ENCODE assay signal across 21 cellular contexts in the genomic region with DNA sequence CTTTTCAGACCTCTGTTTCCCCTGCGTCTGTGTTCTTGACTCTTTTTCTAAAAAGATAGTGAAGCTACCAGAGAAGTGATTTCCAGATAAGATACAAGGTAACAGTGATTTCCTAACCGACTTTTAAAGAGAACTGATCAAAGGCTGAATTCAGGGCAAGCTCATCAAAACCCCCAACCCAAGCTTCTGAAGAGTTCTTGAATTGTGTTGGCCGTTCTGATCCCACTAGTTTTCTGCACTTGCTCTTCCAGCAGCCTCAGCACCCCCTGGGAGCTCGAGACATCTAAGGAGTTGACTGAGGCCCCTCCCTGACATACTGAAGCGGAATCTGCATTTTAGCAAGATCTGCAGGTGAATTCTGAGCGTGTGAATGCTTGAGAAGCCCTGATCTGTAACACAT. TPM values are rescaled to one million over a fixed set of nuclear protein-coding genes. Genes with fewer than 3 reads are reported as not detected.
DNase-seq lines count a peak whose midpoint lies in the region; ATAC-seq, FAIRE-seq and TF ChIP-seq lines count a peak whose summit lies in the region.
"Had no signal": no experiment of that assay in that cellular context is flagged by ENCODE, and none has a peak within 500 bp of the region (broad histone marks: within the 10 kb centered on the region; RNA-seq: fewer than 3 reads in every experiment).

No MANE protein-coding gene starts in this region.

- no peak for DNase-seq in activated CD4-positive, alpha-beta T cell treated with anti-CD3 and anti-CD28 coated beads, Interleukin-2, amount 10 ng/mL, durations not matched to agents 7 days and 5 days
- no peak for DNase-seq in activated CD4-positive, alpha-beta T cell treated with anti-CD3 and anti-CD28 coated beads, Interleukin-2, amount 50 U/mL, for 1 hour
- no peak for DNase-seq in CD4-positive, alpha-beta memory T cell
- DNase-seq in activated CD8-positive, alpha-beta memory T cell treated with anti-CD3 and anti-CD28 coated beads, Interleukin-2, amount 10 ng/mL, durations not matched to agents 7 days and 5 days = peak; percentile 21
- DNase-seq in HepG2 (ENCODE audit: low spot score) = no peak
- no peak for DNase-seq in SJCRH30
- no peak for DNase-seq in mesendoderm
- DNase-seq in glutamatergic neuron = no peak
- DNase-seq: activated gamma-delta T cell treated with Interleukin-2 at 50 U/mL for 16 hours; effector memory CD4-positive, alpha-beta T cell; esophagus squamous epithelium; kidney glomerular epithelial cell; mesenchymal stem cell; MM.1S; naive B cell; NCI-H2171; NCI-H526 treated with DMSO at 0.1 percent for 48 hours; stimulated activated CD4-positive, alpha-beta T cell treated with anti-CD3 and anti-CD28 coated beads, Interleukin-15, amount 100 ng/mL, for 24 hours had no signal

- H2BK15ac ChIP-seq in mesendoderm (replicated peaks; ENCODE audit: low read depth) = no peak overlapping the region

- no peak overlapping the region for H3K27ac ChIP-seq in CD4-positive, alpha-beta memory T cell (ENCODE audit: low read depth, low read length)
- no peak overlapping the region for H3K27ac ChIP-seq in HepG2 (ENCODE audit: extremely low read length, insufficient read depth, low read length)
- H3K27ac ChIP-seq in SJCRH30 = no peak overlapping the region
- H3K27ac ChIP-seq in mesendoderm (ENCODE audit: low read depth, low read length) = no peak overlapping the region
- H3K27ac ChIP-seq: esophagus squamous epithelium, vagina had no signal

- peaks cover 6% of the 10 kb centered on the region for H3K4me1 ChIP-seq in CD4-positive, alpha-beta memory T cell (ENCODE audit: insufficient read depth, low read length)
- H3K4me1 ChIP-seq in HepG2 (ENCODE audit: insufficient read depth, low read length) (peaks cover 43% of the 10 kb centered on the region), SJCRH30 (peaks cover 3% of the 10 kb centered on the region; the same call in 1 of the 2 replicates), mesendoderm (ENCODE audit: control insufficient read depth, low read depth, low read length) (no peaks in the 10 kb centered on the region)
- H3K4me1 ChIP-seq: vagina had no signal

- H3K4me1 Mint-ChIP-seq in activated CD4-positive, alpha-beta T cell treated with anti-CD3 and anti-CD28 coated beads, Interleukin-2, amount 10 ng/mL, durations not matched to agents 7 days and 5 days = peaks cover 52% of the 10 kb centered on the region
- H3K4me1 Mint-ChIP-seq in CD4-positive, alpha-beta memory T cell = peaks cover 12 to 24% (median 19%) of the 10 kb centered on the region in 4 donors
- H3K4me1 Mint-ChIP-seq in activated CD8-positive, alpha-beta memory T cell treated with anti-CD3 and anti-CD28 coated beads, Interleukin-2, amount 10 ng/mL, durations not matched to agents 7 days and 5 days = peaks cover 43% of the 10 kb centered on the region
- H3K4me1 Mint-ChIP-seq in glutamatergic neuron (ENCODE audit: low read depth, unreplicated experiment) = no peaks in the 10 kb centered on the region

- in situ Hi-C loops in HepG2 (cut with HindIII; ENCODE audit: extremely low pct_ligation_motif_present, low pct_unique_long_range_greater_than_20kb) = no loop called here

- H4K5ac ChIP-seq in mesendoderm (ENCODE audit: low read length) = no peak overlapping the region

- no peaks in the 10 kb centered on the region for H4K20me1 ChIP-seq in HepG2 (ENCODE audit: insufficient read depth, low read length)

- H3K27ac Mint-ChIP-seq in activated CD4-positive, alpha-beta T cell treated with anti-CD3 and anti-CD28 coated beads, Interleukin-2, amount 10 ng/mL, durations not matched to agents 7 days and 5 days = peak overlapping the region; percentile 86
- H3K27ac Mint-ChIP-seq in CD4-positive, alpha-beta memory T cell = peak overlapping the region in 6 of 7 donors; percentile 16 to 87 (median 66)
- H3K27ac Mint-ChIP-seq in activated CD8-positive, alpha-beta memory T cell treated with anti-CD3 and anti-CD28 coated beads, Interleukin-2, amount 10 ng/mL, durations not matched to agents 7 days and 5 days = peak overlapping the region; percentile 45
- H3K27ac Mint-ChIP-seq in glutamatergic neuron (ENCODE audit: unreplicated experiment) = no peak overlapping the region

- no peak overlapping the region for H3K4me3 ChIP-seq in CD4-positive, alpha-beta memory T cell (ENCODE audit: low read length in 2 of 2)
- H3K4me3 ChIP-seq in HepG2 (replicated peaks in 1 of 3; ENCODE audit: insufficient read depth in 1 of 3, low read depth in 2 of 3, low read length in 3 of 3) = no peak overlapping the region
- H3K4me3 ChIP-seq in SJCRH30 = no peak overlapping the region
- no peak overlapping the region for H3K4me3 ChIP-seq in mesendoderm (ENCODE audit: low read length)
- H3K4me3 ChIP-seq: esophagus squamous epithelium, vagina had no signal

- no peaks in the 10 kb centered on the region for H3K36me3 ChIP-seq in CD4-positive, alpha-beta memory T cell (ENCODE audit: insufficient read depth, low read length)
- H3K36me3 ChIP-seq in HepG2 (replicated peaks in 1 of 2; ENCODE audit: control insufficient read depth in 1 of 2, insufficient read depth in 2 of 2, low read length in 2 of 2) = no peaks in the 10 kb centered on the region
- H3K36me3 ChIP-seq in SJCRH30 = no peaks in the 10 kb centered on the region
- no peaks in the 10 kb centered on the region for H3K36me3 ChIP-seq in mesendoderm (ENCODE audit: control insufficient read depth, insufficient read depth, low read length)
- H3K36me3 ChIP-seq: esophagus squamous epithelium, vagina had no signal

- H3K4me2 ChIP-seq in HepG2 (ENCODE audit: low read depth, low read length) (peak overlapping the region; percentile 18; the same call in 1 of the 2 replicates), mesendoderm (ENCODE audit: low read length) (no peak overlapping the region)

- no peak overlapping the region for H2AK5ac ChIP-seq in mesendoderm (ENCODE audit: low read length)

- no peaks in the 10 kb centered on the region for H3K27me3 ChIP-seq in CD4-positive, alpha-beta memory T cell (ENCODE audit: insufficient read depth, low read length)
- no peaks in the 10 kb centered on the region for H3K27me3 ChIP-seq in HepG2 (ENCODE audit: control insufficient read depth in 1 of 2, insufficient read depth in 2 of 2, low read length in 2 of 2)
- H3K27me3 ChIP-seq in SJCRH30 = no peaks in the 10 kb centered on the region
- H3K27me3 ChIP-seq in mesendoderm (ENCODE audit: insufficient read depth, low read length, poor library complexity) = no peaks in the 10 kb centered on the region
- H3K27me3 ChIP-seq: esophagus squamous epithelium, vagina had no signal

- H3K36me3 Mint-ChIP-seq in activated CD4-positive, alpha-beta T cell treated with anti-CD3 and anti-CD28 coated beads, Interleukin-2, amount 10 ng/mL, durations not matched to agents 7 days and 5 days (ENCODE audit: low read depth) = peaks cover 17% of the 10 kb centered on the region
- H3K36me3 Mint-ChIP-seq in CD4-positive, alpha-beta memory T cell = no peaks in the 10 kb centered on the region
- peaks cover 10% of the 10 kb centered on the region for H3K36me3 Mint-ChIP-seq in activated CD8-positive, alpha-beta memory T cell treated with anti-CD3 and anti-CD28 coated beads, Interleukin-2, amount 10 ng/mL, durations not matched to agents 7 days and 5 days
- H3K36me3 Mint-ChIP-seq in glutamatergic neuron (ENCODE audit: unreplicated experiment) = no peaks in the 10 kb centered on the region
- H3K36me3 Mint-ChIP-seq: naive B cell had no signal

- H2BK5ac ChIP-seq in mesendoderm (ENCODE audit: low read length) = no peak overlapping the region

- TF ChIP-seq EP300 in HepG2 (IDR thresholded peaks at IDR 0.05; ENCODE audit: low read depth in 2 of 2, low read length in 2 of 2) (no peak), HepG2 (CRISPR knock-in tag; IDR thresholded peaks at IDR 0.05; ENCODE audit: borderline replicate concordance) (no peak)

- TF ChIP-seq CTCF in HepG2 (CRISPR knock-in tag; IDR thresholded peaks at IDR 0.05) (no peak), glutamatergic neuron (IDR thresholded peaks at IDR 0.05; ENCODE audit: partially characterized antibody, unreplicated experiment) (no peak)

- no peak for FAIRE-seq in HepG2 (lab: Jason Lieb, UNC)
- FAIRE-seq: TTC549 had no signal

- H3K4ac ChIP-seq in mesendoderm (ENCODE audit: low read depth, low read length) = no peak overlapping the region

- BruUV-seq in HepG2 (replicated peaks; lab: Mats Ljungman, UMichigan) = no TSS peak

- no peak for TF ChIP-seq POLR2A in HepG2 (IDR thresholded peaks at IDR 0.05; ENCODE audit: insufficient read depth in 1 of 2, low read depth in 2 of 2, low read length in 2 of 2)

- H3K9me3 ChIP-seq in CD4-positive, alpha-beta memory T cell (ENCODE audit: control insufficient read depth in 1 of 2, low read length in 2 of 2) = no peaks in the 10 kb centered on the region
- H3K9me3 ChIP-seq in HepG2 (ENCODE audit: low read length) = no peaks in the 10 kb centered on the region
- H3K9me3 ChIP-seq in SJCRH30 (replicated peaks) = no peaks in the 10 kb centered on the region
- H3K9me3 ChIP-seq: esophagus squamous epithelium, vagina had no signal

- intact Hi-C loops in CD4-positive, alpha-beta memory T cell (cut with micrococcal nuclease) = loop anchor here (5.0 kb wide), 1 partner anchor 36 kb away; no protein-coding TSS in a partner anchor
- intact Hi-C loops in HepG2 (cut with micrococcal nuclease; ENCODE audit: unreplicated experiment) = no loop called here

- no peak for ATAC-seq in activated CD8-positive, alpha-beta memory T cell treated with anti-CD3 and anti-CD28 coated beads, Interleukin-2, amount 10 ng/mL, durations not matched to agents 7 days and 5 days
- ATAC-seq in HepG2 = no peak
- ATAC-seq: sciatic nerve had no signal

- H2AFZ ChIP-seq in HepG2 (ENCODE audit: low read length) = peak overlapping the region; percentile 13

- POLR2A ChIA-PET in activated CD4-positive, alpha-beta T cell treated with anti-CD3 and anti-CD28 coated beads, Interleukin-2, amount 10 ng/mL, durations not matched to agents 7 days and 5 days (lab: Charles Lee) = no interaction called here
- POLR2A ChIA-PET in CD4-positive, alpha-beta memory T cell (lab: Charles Lee; ENCODE audit: partially characterized antibody) = interaction anchor here (0.6 to 1.4 kb wide), 5 partner anchors 9 to 64 kb away, joined by 3 to 6 read pairs (median 3); partner anchors contain the start of gene NSMCE1
- POLR2A ChIA-PET in HepG2 (lab: Yijun Ruan, JAX) = no interaction called here

- no peaks in the 10 kb centered on the region for H3K79me1 ChIP-seq in mesendoderm (ENCODE audit: low read length)

- no peak overlapping the region for H3K9ac ChIP-seq in HepG2 (ENCODE audit: insufficient read depth, low read depth, low read length)
- H3K9ac ChIP-seq in mesendoderm (ENCODE audit: low read length) = no peak overlapping the region

- no peak overlapping the region for H3K56ac ChIP-seq in mesendoderm (ENCODE audit: low read length)

- H3K79me2 ChIP-seq in HepG2 (ENCODE audit: insufficient read depth, low read length) (no peaks in the 10 kb centered on the region), mesendoderm (ENCODE audit: control insufficient read depth, insufficient read depth, low read length) (no peaks in the 10 kb centered on the region)

- no peaks in the 10 kb centered on the region for H3K9me3 Mint-ChIP-seq in activated CD4-positive, alpha-beta T cell treated with anti-CD3 and anti-CD28 coated beads, Interleukin-2, amount 10 ng/mL, durations not matched to agents 7 days and 5 days
- H3K9me3 Mint-ChIP-seq in CD4-positive, alpha-beta memory T cell = no peaks in the 10 kb centered on the region
- no peaks in the 10 kb centered on the region for H3K9me3 Mint-ChIP-seq in activated CD8-positive, alpha-beta memory T cell treated with anti-CD3 and anti-CD28 coated beads, Interleukin-2, amount 10 ng/mL, durations not matched to agents 7 days and 5 days (ENCODE audit: low read depth)
- H3K9me3 Mint-ChIP-seq in glutamatergic neuron (ENCODE audit: unreplicated experiment) = no peaks in the 10 kb centered on the region
- H3K9me3 Mint-ChIP-seq: naive B cell had no signal

- CTCF ChIA-PET in activated CD4-positive, alpha-beta T cell treated with anti-CD3 and anti-CD28 coated beads, Interleukin-2, amount 10 ng/mL, durations not matched to agents 7 days and 5 days (lab: Charles Lee) = interaction anchor here (0.9 to 2.3 kb wide), 5 partner anchors 8 to 47 kb away, joined by 3 to 7 read pairs (median 4); no protein-coding TSS in a partner anchor
- CTCF ChIA-PET in CD4-positive, alpha-beta memory T cell (lab: Charles Lee; ENCODE audit: partially characterized antibody) = interaction anchor here (1.1 kb wide), 1 partner anchor 129 kb away, joined by 3 read pairs; no protein-coding TSS in a partner anchor
- CTCF ChIA-PET in activated CD8-positive, alpha-beta memory T cell treated with anti-CD3 and anti-CD28 coated beads, Interleukin-2, amount 10 ng/mL, durations not matched to agents 7 days and 5 days (lab: Charles Lee) = interaction anchor here (0.7 to 1.5 kb wide), 4 partner anchors 17 to 1442 kb away, joined by 3 to 4 read pairs (median 3); no protein-coding TSS in a partner anchor
- CTCF ChIA-PET in HepG2 (lab: Yijun Ruan, JAX; ENCODE audit: low intra/inter-chr PET ratio, low total read pairs) = no interaction called here

- WGBS in HepG2 (ENCODE audit: low lambda C conversion rate) = 31% methylated on average over 6 of the region's 6 CpGs
- WGBS in mesendoderm (ENCODE audit: extremely low coverage, insufficient coverage, low lambda C conversion rate) = no CpG with 5 or more reads among the region's 6 CpGs

- H2BK120ac ChIP-seq in mesendoderm (ENCODE audit: low read depth, low read length) = no peak overlapping the region

- no peak overlapping the region for H4K8ac ChIP-seq in mesendoderm (ENCODE audit: low read depth, low read length)

- H3K4me3 Mint-ChIP-seq in activated CD4-positive, alpha-beta T cell treated with anti-CD3 and anti-CD28 coated beads, Interleukin-2, amount 10 ng/mL, durations not matched to agents 7 days and 5 days = peak overlapping the region; percentile 54
- peak overlapping the region in 7 of 8 donors; percentile 42 to 80 (median 69) for H3K4me3 Mint-ChIP-seq in CD4-positive, alpha-beta memory T cell
- no peak overlapping the region for H3K4me3 Mint-ChIP-seq in activated CD8-positive, alpha-beta memory T cell treated with anti-CD3 and anti-CD28 coated beads, Interleukin-2, amount 10 ng/mL, durations not matched to agents 7 days and 5 days
- no peak overlapping the region for H3K4me3 Mint-ChIP-seq in glutamatergic neuron (ENCODE audit: unreplicated experiment)
- H3K4me3 Mint-ChIP-seq: naive B cell had no signal

- no peak overlapping the region for H3K18ac ChIP-seq in mesendoderm (ENCODE audit: low read length)

- TF ChIP-seq RAD21 in HepG2 (CRISPR knock-in tag; IDR thresholded peaks at IDR 0.05) = no peak

- no peak overlapping the region for H3K23ac ChIP-seq in mesendoderm (ENCODE audit: low read length)

- H3K27me3 Mint-ChIP-seq in activated CD4-positive, alpha-beta T cell treated with anti-CD3 and anti-CD28 coated beads, Interleukin-2, amount 10 ng/mL, durations not matched to agents 7 days and 5 days = no peaks in the 10 kb centered on the region
- H3K27me3 Mint-ChIP-seq in CD4-positive, alpha-beta memory T cell = no peaks in the 10 kb centered on the region
- no peaks in the 10 kb centered on the region for H3K27me3 Mint-ChIP-seq in activated CD8-positive, alpha-beta memory T cell treated with anti-CD3 and anti-CD28 coated beads, Interleukin-2, amount 10 ng/mL, durations not matched to agents 7 days and 5 days
- peaks cover 4% of the 10 kb centered on the region for H3K27me3 Mint-ChIP-seq in glutamatergic neuron (ENCODE audit: unreplicated experiment)
- H3K27me3 Mint-ChIP-seq: naive B cell had no signal

RNA-seq across cellular contexts. Expression of gene NSMCE1, which starts 12.7 kb away (rescaled TPM):
- 100 to 1,000 TPM in 1 of 2 experiments, 10 to 100 TPM in 1; 95.8 to 106 TPM for total RNA-seq in activated CD4-positive, alpha-beta T cell treated with anti-CD3 and anti-CD28 coated beads, Interleukin-2, amount 10 ng/mL, durations not matched to agents 7 days and 5 days
- total RNA-seq in CD4-positive, alpha-beta memory T cell = 10 to 100 TPM; 66.6 to 70.7 TPM
- polyA plus RNA-seq in CD4-positive, alpha-beta memory T cell = 100 to 1,000 TPM; 142 to 202 TPM
- 10 to 100 TPM; 75.9 to 94.0 TPM for total RNA-seq in activated CD8-positive, alpha-beta memory T cell treated with anti-CD3 and anti-CD28 coated beads, Interleukin-2, amount 10 ng/mL, durations not matched to agents 7 days and 5 days
- total RNA-seq in HepG2 (2016; rRNA removed; fragmentation: Illumina TruSeq; extraction: Trizol) (52.9 and 53.2 TPM in 2 replicates), glutamatergic neuron (ENCODE audit: unreplicated experiment) (32.7 TPM)
- total RNA-seq in HepG2 (2016; cell fraction: cytosol; rRNA removed; fragmentation: Illumina TruSeq; extraction: Trizol; ENCODE audit: low read depth) = 17.2 and 19.5 TPM in 2 replicates
- 55.4 and 56.5 TPM in 2 replicates for total RNA-seq in HepG2 (2016; cell fraction: insoluble cytoplasmic fraction; rRNA removed; fragmentation: Illumina TruSeq; extraction: Trizol)
- total RNA-seq in HepG2 (2016; cell fraction: membrane; rRNA removed; fragmentation: Illumina TruSeq; extraction: Trizol) = 25.5 and 27.7 TPM in 2 replicates
- total RNA-seq in HepG2 (2016; cell fraction: nucleus; rRNA removed; fragmentation: Illumina TruSeq; extraction: Trizol) = 28.0 and 30.5 TPM in 2 replicates
- 42.7 and 43.5 TPM in 2 replicates for polyA plus RNA-seq in HepG2 (2011; rRNA removed)
- 43.3 and 48.1 TPM in 2 replicates for polyA plus RNA-seq in HepG2 (2011; cell fraction: cytosol; rRNA removed)
- 9.6 and 20.1 TPM in 2 replicates for polyA plus RNA-seq in HepG2 (2011; cell fraction: nucleus; rRNA removed)
- polyA plus RNA-seq in HepG2 (2012) = 63.6 and 69.8 TPM in 2 replicates
- polyA plus RNA-seq in HepG2 (2016; cell fraction: cytosol; fragmentation: Illumina TruSeq; extraction: Trizol; ENCODE audit: low read depth) = 16.5 and 23.5 TPM in 2 replicates
- 55.4 and 59.8 TPM in 2 replicates for polyA plus RNA-seq in HepG2 (2016; cell fraction: insoluble cytoplasmic fraction; fragmentation: Illumina TruSeq; extraction: Trizol; ENCODE audit: low read depth)
- 23.1 and 25.4 TPM in 2 replicates for polyA plus RNA-seq in HepG2 (2016; cell fraction: membrane; fragmentation: Illumina TruSeq; extraction: Trizol; ENCODE audit: low read depth)
- 58.1 and 59.0 TPM in 2 replicates for polyA plus RNA-seq in HepG2 (2016; cell fraction: nucleus; fragmentation: Illumina TruSeq; extraction: Trizol; ENCODE audit: insufficient read depth, low read depth)
- 68.2 and 105 TPM in 2 replicates for polyA minus RNA-seq in HepG2 (2011; rRNA and poly(A)+ RNA removed; ENCODE audit: low replicate concordance)
- polyA minus RNA-seq in HepG2 (2011; cell fraction: cytosol; rRNA and poly(A)+ RNA removed) = 19.2 and 19.6 TPM in 2 replicates
- 12.1 and 29.7 TPM in 2 replicates for polyA minus RNA-seq in HepG2 (2011; cell fraction: nucleus; rRNA and poly(A)+ RNA removed)
- 38.3 and 39.5 TPM in 2 replicates for total RNA-seq in SJCRH30 (2014; rRNA removed; shearing (Covaris generic))
- polyA plus RNA-seq in mesendoderm (2013, experiment 1 of 2) = 28.5 TPM
- polyA plus RNA-seq in mesendoderm (2013, experiment 2 of 2) = 28.2 TPM

RNA-seq across cellular contexts. Expression of gene IL4R, which starts 32.5 kb away (rescaled TPM):
- total RNA-seq in activated CD4-positive, alpha-beta T cell treated with anti-CD3 and anti-CD28 coated beads, Interleukin-2, amount 10 ng/mL, durations not matched to agents 7 days and 5 days = 100 to 1,000 TPM; 242 to 262 TPM
- 100 to 1,000 TPM; 143 to 152 TPM for total RNA-seq in CD4-positive, alpha-beta memory T cell
- 10 to 100 TPM; 32.6 to 66.1 TPM for polyA plus RNA-seq in CD4-positive, alpha-beta memory T cell
- 100 to 1,000 TPM; 155 to 190 TPM for total RNA-seq in activated CD8-positive, alpha-beta memory T cell treated with anti-CD3 and anti-CD28 coated beads, Interleukin-2, amount 10 ng/mL, durations not matched to agents 7 days and 5 days
- total RNA-seq in HepG2 (2016; rRNA removed; fragmentation: Illumina TruSeq; extraction: Trizol) (7.6 and 15.9 TPM in 2 replicates), glutamatergic neuron (ENCODE audit: unreplicated experiment) (10.8 TPM)
- total RNA-seq in HepG2 (2016; cell fraction: cytosol; rRNA removed; fragmentation: Illumina TruSeq; extraction: Trizol; ENCODE audit: low read depth) = 8.0 and 9.2 TPM in 2 replicates
- 6.9 and 15.8 TPM in 2 replicates for total RNA-seq in HepG2 (2016; cell fraction: insoluble cytoplasmic fraction; rRNA removed; fragmentation: Illumina TruSeq; extraction: Trizol)
- 9.4 and 9.6 TPM in 2 replicates for total RNA-seq in HepG2 (2016; cell fraction: membrane; rRNA removed; fragmentation: Illumina TruSeq; extraction: Trizol)
- 16.4 and 21.4 TPM in 2 replicates for total RNA-seq in HepG2 (2016; cell fraction: nucleus; rRNA removed; fragmentation: Illumina TruSeq; extraction: Trizol)
- polyA plus RNA-seq in HepG2 (2011; rRNA removed) = 49.6 and 60.7 TPM in 2 replicates
- polyA plus RNA-seq in HepG2 (2011; cell fraction: cytosol; rRNA removed) = 30.7 and 32.4 TPM in 2 replicates
- 61.1 and 65.1 TPM in 2 replicates for polyA plus RNA-seq in HepG2 (2011; cell fraction: nucleus; rRNA removed)
- 13.9 and 22.1 TPM in 2 replicates for polyA plus RNA-seq in HepG2 (2012)
- polyA plus RNA-seq in HepG2 (2016; cell fraction: cytosol; fragmentation: Illumina TruSeq; extraction: Trizol; ENCODE audit: low read depth) = 1.4 and 1.8 TPM in 2 replicates
- polyA plus RNA-seq in HepG2 (2016; cell fraction: insoluble cytoplasmic fraction; fragmentation: Illumina TruSeq; extraction: Trizol; ENCODE audit: low read depth) = 6.0 and 8.1 TPM in 2 replicates
- polyA plus RNA-seq in HepG2 (2016; cell fraction: membrane; fragmentation: Illumina TruSeq; extraction: Trizol; ENCODE audit: low read depth) = 3.4 and 3.5 TPM in 2 replicates
- polyA plus RNA-seq in HepG2 (2016; cell fraction: nucleus; fragmentation: Illumina TruSeq; extraction: Trizol; ENCODE audit: insufficient read depth, low read depth) = 38.0 and 39.0 TPM in 2 replicates
- 54.4 and 98.2 TPM in 2 replicates for polyA minus RNA-seq in HepG2 (2011; rRNA and poly(A)+ RNA removed; ENCODE audit: low replicate concordance)
- 19.2 and 23.0 TPM in 2 replicates for polyA minus RNA-seq in HepG2 (2011; cell fraction: cytosol; rRNA and poly(A)+ RNA removed)
- polyA minus RNA-seq in HepG2 (2011; cell fraction: nucleus; rRNA and poly(A)+ RNA removed) = 30.3 and 37.8 TPM in 2 replicates
- 71.0 and 75.1 TPM in 2 replicates for total RNA-seq in SJCRH30 (2014; rRNA removed; shearing (Covaris generic))
- polyA plus RNA-seq in mesendoderm (2013, experiment 1 of 2) = 20.4 TPM
- 19.9 TPM for polyA plus RNA-seq in mesendoderm (2013, experiment 2 of 2)

Comparison
In these comparisons a context has a peak if more than half of its experiments do, and no peak if none do; other contexts are left out.
1. H3K4me3 Mint-ChIP-seq: peak in activated CD4-positive, alpha-beta T cell treated with anti-CD3 and anti-CD28 coated beads, Interleukin-2, amount 10 ng/mL, durations not matched to agents 7 days and 5 days (single experiment) and CD4-positive, alpha-beta memory T cell (7 of 8); none in activated CD8-positive, alpha-beta memory T cell treated with anti-CD3 and anti-CD28 coated beads, Interleukin-2, amount 10 ng/mL, durations not matched to agents 7 days and 5 days (single experiment) and glutamatergic neuron (single experiment).